ENCODE assay signal across 20 cellular contexts in the genomic region with DNA sequence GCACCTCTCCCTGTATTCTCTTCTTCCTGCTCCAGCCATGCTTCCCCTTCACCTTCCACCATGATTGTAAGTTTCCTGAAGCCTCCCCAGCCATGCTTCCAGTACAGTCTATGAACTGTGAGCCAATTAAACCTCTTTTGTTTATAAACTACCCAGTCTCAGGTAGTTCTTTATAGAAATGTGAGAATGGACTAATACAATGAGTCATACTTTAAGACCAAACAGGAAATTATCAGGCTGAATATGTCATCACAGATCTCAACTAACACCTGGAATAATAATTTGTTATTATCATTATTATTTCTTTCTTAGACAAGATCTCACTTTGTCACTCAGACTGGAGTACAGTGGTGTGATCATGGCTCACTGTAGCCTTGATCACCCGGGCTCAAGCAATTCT.
A peak's percentile ranks its signal among the peaks of the same experiment; 100 is the strongest.
DNase-seq lines count a peak whose midpoint lies in the region; ATAC-seq, FAIRE-seq and TF ChIP-seq lines count a peak whose summit lies in the region.
"Had no signal": no experiment of that assay in that cellular context is flagged by ENCODE, and none has a peak within 500 bp of the region (broad histone marks: within the 10 kb centered on the region; RNA-seq: fewer than 3 reads in every experiment).

No MANE protein-coding gene starts in this region.

- no peaks in the 10 kb centered on the region for H3K36me3 ChIP-seq in HCT116 (ENCODE audit: control insufficient read depth in 1 of 2, insufficient read depth in 2 of 2, low read length in 2 of 2)
- H3K36me3 ChIP-seq: BE2C, HAP-1 had no signal

- no peaks in the 10 kb centered on the region for H4K20me1 ChIP-seq in HCT116 (ENCODE audit: insufficient read depth)

- no peak for TF ChIP-seq POLR2A in A549 (IDR thresholded peaks at IDR 0.05; ENCODE audit: low read length)
- TF ChIP-seq POLR2A in HCT116 (IDR thresholded peaks at IDR 0.05; ENCODE audit: borderline replicate concordance, extremely low read depth, insufficient read depth, insufficient read length): no peak

- H3K9me2 ChIP-seq in HCT116 (ENCODE audit: insufficient read depth): no peaks in the 10 kb centered on the region

- CTCF ChIA-PET in A549 (lab: Yijun Ruan, JAX) (no interaction called here), HCT116 (lab: Charles Lee) (no interaction called here)

- intact Hi-C loops in HCT116 (cut with micrococcal nuclease): no loop called here

- TF ChIP-seq EP300 in A549 (IDR thresholded peaks at IDR 0.05): no peak

- peaks cover 8% of the 10 kb centered on the region for H3K27me3 Mint-ChIP-seq in endothelial cell (ENCODE audit: unreplicated experiment)
- H3K27me3 Mint-ChIP-seq: CD4-positive, CD25-positive, alpha-beta regulatory T cell had no signal

- H3K27me3 ChIP-seq in HCT116 (ENCODE audit: insufficient read depth, low read length): no peaks in the 10 kb centered on the region
- H3K27me3 ChIP-seq: BE2C had no signal

- TF ChIP-seq RAD21 in A549 (conservative IDR thresholded peaks at IDR 0.05 in 1 of 2, IDR thresholded peaks at IDR 0.05 in 1 of 2) (no peak), HCT116 (IDR thresholded peaks at IDR 0.05; ENCODE audit: low read depth) (no peak)

- peaks cover 33% of the 10 kb centered on the region for H3K36me3 Mint-ChIP-seq in endothelial cell (ENCODE audit: low read depth, unreplicated experiment)
- H3K36me3 Mint-ChIP-seq: CD4-positive, CD25-positive, alpha-beta regulatory T cell; CD8-positive, alpha-beta memory T cell had no signal

- peak overlapping the region; percentile 75 for H2AFZ ChIP-seq in HCT116 (ENCODE audit: low read depth, low read length, poor library complexity, severe bottlenecking)

- H3K9ac ChIP-seq in HCT116 (ENCODE audit: low read length): no peak overlapping the region

- TF ChIP-seq CTCF in A549 (IDR thresholded peaks at IDR 0.05): no peak
- no peak for TF ChIP-seq CTCF in HCT116 (IDR thresholded peaks at IDR 0.05 in 2 of 3, conservative IDR thresholded peaks at IDR 0.05 in 1 of 3; ENCODE audit: borderline replicate concordance in 1 of 3, insufficient read depth in 1 of 3, low read depth in 2 of 3, low read length in 2 of 3)
- no peak for TF ChIP-seq CTCF in endothelial cell (IDR thresholded peaks at IDR 0.05; ENCODE audit: unreplicated experiment)

- H3K4me2 ChIP-seq in A549 (no peak overlapping the region), HCT116 (ENCODE audit: low read length) (peak overlapping the region; percentile 29; the same call in 1 of the 2 replicates)

- H3K4me1 ChIP-seq in A549: no peaks in the 10 kb centered on the region
- peaks cover 19 to 43% of the 10 kb centered on the region in 2 experiments for H3K4me1 ChIP-seq in HCT116 (ENCODE audit: control insufficient read depth in 1 of 2, insufficient read depth in 2 of 2, low read length in 2 of 2)
- H3K4me1 ChIP-seq: BE2C, HAP-1 had no signal

- no peak overlapping the region for H3K4me3 ChIP-seq in A549
- no peak overlapping the region for H3K4me3 ChIP-seq in HCT116 (replicated peaks in 1 of 2; ENCODE audit: low read depth in 1 of 2, low read length in 2 of 2)
- H3K4me3 ChIP-seq: GM12878, HAP-1 had no signal

- no peak overlapping the region for H3K27ac Mint-ChIP-seq in endothelial cell (ENCODE audit: unreplicated experiment)
- H3K27ac Mint-ChIP-seq: CD4-positive, CD25-positive, alpha-beta regulatory T cell; CD8-positive, alpha-beta memory T cell had no signal

- peaks cover 14% of the 10 kb centered on the region for H3K9me3 Mint-ChIP-seq in endothelial cell (ENCODE audit: unreplicated experiment)

- H3K9me3 ChIP-seq in A549 (no peaks in the 10 kb centered on the region), HCT116 (ENCODE audit: control insufficient read depth in 1 of 2, insufficient read depth in 1 of 2, low read depth in 1 of 2, low read length in 2 of 2) (no peaks in the 10 kb centered on the region)
- H3K9me3 ChIP-seq: BE2C, HAP-1 had no signal

- POLR2A ChIA-PET in A549 (lab: Yijun Ruan, JAX): no interaction called here
- POLR2A ChIA-PET in HCT116 (lab: Charles Lee): no interaction called here

- H3K4me3 Mint-ChIP-seq in endothelial cell (ENCODE audit: unreplicated experiment): peak overlapping the region; percentile 60
- H3K4me3 Mint-ChIP-seq: CD4-positive, CD25-positive, alpha-beta regulatory T cell; CD8-positive, alpha-beta memory T cell had no signal

- 7% methylated on average over 1 of the region's 1 CpG for WGBS in A549 (ENCODE audit: missing lambda C conversion rate)

- H3K27ac ChIP-seq in A549 (no peak overlapping the region), HCT116 (ENCODE audit: low read depth, low read length) (no peak overlapping the region)

- RAD21 ChIA-PET in HCT116 (lab: Charles Lee; ENCODE audit: low non-redundant PET in 1 of 2, low total read pairs in 2 of 2, uncharacterized antibody in 2 of 2, unreplicated experiment in 2 of 2): no interaction called here

- no peaks in the 10 kb centered on the region for H3K79me2 ChIP-seq in HCT116 (ENCODE audit: insufficient read depth, low read length)

- ATAC-seq in A549 (no peak), HCT116 (no peak), esophagus mucosa (peak; percentile 34), HG02623 (IDR thresholded peaks at IDR 0.05; ENCODE audit: unreplicated experiment) (no peak), HG03460 (IDR thresholded peaks at IDR 0.05; ENCODE audit: unreplicated experiment) (no peak)
- ATAC-seq: GM12878 had no signal

- FAIRE-seq in A549 (lab: Jason Lieb, UNC): no peak
- FAIRE-seq: D721Med, GM12878 had no signal

- no peak for DNase-seq in A549 (ENCODE audit: low read depth in 1 of 2, low spot score in 1 of 2)
- DNase-seq in HCT116 (ENCODE audit: low read depth, low spot score): no peak
- no peak for DNase-seq in endothelial cell (ENCODE audit: low spot score)
- DNase-seq in NCI-H69 (lab: John Stamatoyannopoulos, UW): no peak
- DNase-seq: ACHN; BE2C; C1 segment of cervical spinal cord; CD4-positive, CD25-positive, alpha-beta regulatory T cell; CD8-positive, alpha-beta memory T cell; COR-L47; DMS153; DND-41; EL; KG1 had no signal

- no peaks in the 10 kb centered on the region for H3K4me1 Mint-ChIP-seq in endothelial cell (ENCODE audit: unreplicated experiment)
- H3K4me1 Mint-ChIP-seq: CD4-positive, CD25-positive, alpha-beta regulatory T cell; CD8-positive, alpha-beta memory T cell had no signal

- no TSS peak for BruUV-seq in HCT116 (replicated peaks; lab: Mats Ljungman, UMichigan)

TF ChIP-seq in A549, 52 proteins besides CTCF, POLR2A, EP300 and RAD21:
- TF ChIP-seq ZFP36 (IDR thresholded peaks at IDR 0.05; ENCODE audit: borderline replicate concordance, partially characterized antibody): no peak
- TF ChIP-seq FOSL2 (IDR thresholded peaks at IDR 0.05): no peak
- TF ChIP-seq FOSL2 (CRISPR knock-in tag; IDR thresholded peaks at IDR 0.05): peak; percentile 41; the same call in 1 of the 2 replicates

TF ChIP-seq in HCT116, 20 proteins besides CTCF, POLR2A, EP300 and RAD21:
- TF ChIP-seq SP1 (IDR thresholded peaks at IDR 0.05; ENCODE audit: low read depth) (no peak), FOSL1 (IDR thresholded peaks at IDR 0.05; ENCODE audit: low read depth) (peak; percentile 26; the same call in 1 of the 2 replicates), EZH2 (IDR thresholded peaks at IDR 0.05) (no peak)
